8 cellular contexts compared by ENCODE assay signal in genomic region chr9:136545065-136545965, GRCh38. TPM values are rescaled to one million over a fixed set of nuclear protein-coding genes. Genes with fewer than 3 reads are reported as not detected.
DNase-seq lines count a peak whose midpoint lies in the region; ATAC-seq and TF ChIP-seq lines count a peak whose summit lies in the region.

No MANE protein-coding gene starts in this region.

- no peaks in the 10 kb centered on the region for H3K36me3 ChIP-seq in body of pancreas (replicated peaks in 1 of 2; ENCODE audit: insufficient read depth in 1 of 2, low read depth in 2 of 2)

- DNase-seq in T-helper 2 cell treated with Interferon-gamma antibody and Interleukin-4, amounts not matched to agents 5 μg/mL and 100 μg/mL, for 36 hours (ENCODE audit: low spot score) = peak; percentile 74
- peak in 2 of 4 donors; percentile 52 to 53 for DNase-seq in body of pancreas
- peak in 1 of 2 donors; percentile 92 for DNase-seq in lower leg skin (ENCODE audit: low spot score in 2 of 2)
- peak; percentile 47 for DNase-seq in stimulated activated naive B cell treated with anti-CD40 and anti-IgM and Interleukin-4, amounts not matched to agents 10 μg/mL and 1 μg/mL and 100 μg/mL, for 72 hours
- no peak for DNase-seq in NCI-H446 (lab: John Stamatoyannopoulos, UW)
- DNase-seq in NCI-H2081 treated with DMSO at 0.1 percent for 48 hours (lab: John Stamatoyannopoulos, UW) = no peak

- H3K9me3 Mint-ChIP-seq in T-helper 2 cell treated with Interferon-gamma antibody and Interleukin-4, amounts not matched to agents 5 μg/mL and 100 μg/mL, for 36 hours = no peaks in the 10 kb centered on the region
- no peaks in the 10 kb centered on the region for H3K9me3 Mint-ChIP-seq in stimulated activated naive B cell treated with anti-CD40 and anti-IgM and Interleukin-4, amounts not matched to agents 10 μg/mL and 1 μg/mL and 100 μg/mL, for 72 hours

- H3K27ac Mint-ChIP-seq in T-helper 2 cell treated with Interferon-gamma antibody and Interleukin-4, amounts not matched to agents 5 μg/mL and 100 μg/mL, for 36 hours = peak overlapping the region; percentile 79
- peak overlapping the region; percentile 88 for H3K27ac Mint-ChIP-seq in stimulated activated naive B cell treated with anti-CD40 and anti-IgM and Interleukin-4, amounts not matched to agents 10 μg/mL and 1 μg/mL and 100 μg/mL, for 72 hours

- peaks cover 77% of the 10 kb centered on the region for H3K4me1 ChIP-seq in body of pancreas

- H3K27me3 Mint-ChIP-seq in T-helper 2 cell treated with Interferon-gamma antibody and Interleukin-4, amounts not matched to agents 5 μg/mL and 100 μg/mL, for 36 hours (ENCODE audit: low read depth) = no peaks in the 10 kb centered on the region
- no peaks in the 10 kb centered on the region for H3K27me3 Mint-ChIP-seq in stimulated activated naive B cell treated with anti-CD40 and anti-IgM and Interleukin-4, amounts not matched to agents 10 μg/mL and 1 μg/mL and 100 μg/mL, for 72 hours

- peak overlapping the region; percentile 87 to 99 (median 92) for H3K27ac ChIP-seq in body of pancreas

- peaks cover 22% of the 10 kb centered on the region for H3K36me3 Mint-ChIP-seq in T-helper 2 cell treated with Interferon-gamma antibody and Interleukin-4, amounts not matched to agents 5 μg/mL and 100 μg/mL, for 36 hours (ENCODE audit: low read depth)
- H3K36me3 Mint-ChIP-seq in stimulated activated naive B cell treated with anti-CD40 and anti-IgM and Interleukin-4, amounts not matched to agents 10 μg/mL and 1 μg/mL and 100 μg/mL, for 72 hours = peaks cover 0 to 13% of the 10 kb centered on the region in 2 donors

- peak overlapping the region; percentile 88 to 90 for H3K4me3 ChIP-seq in body of pancreas
- H3K4me3 ChIP-seq in lower leg skin (ENCODE audit: low read depth, poor library complexity, severe bottlenecking) = peak overlapping the region; percentile 54

- TF ChIP-seq POLR2A in body of pancreas (IDR thresholded peaks at IDR 0.05) = no peak
- TF ChIP-seq POLR2A in lower leg skin (IDR thresholded peaks at IDR 0.05) = no peak

- intact Hi-C loops in body of pancreas (cut with DNase I) = no loop called here
- intact Hi-C loops in lower leg skin (cut with DNase I; ENCODE audit: low total_unique reads) = no loop called here

- H3K4me1 Mint-ChIP-seq in T-helper 2 cell treated with Interferon-gamma antibody and Interleukin-4, amounts not matched to agents 5 μg/mL and 100 μg/mL, for 36 hours (ENCODE audit: low read depth) = peaks cover 16% of the 10 kb centered on the region
- H3K4me1 Mint-ChIP-seq in stimulated activated naive B cell treated with anti-CD40 and anti-IgM and Interleukin-4, amounts not matched to agents 10 μg/mL and 1 μg/mL and 100 μg/mL, for 72 hours = peaks cover 32 to 54% of the 10 kb centered on the region in 2 donors

- peak overlapping the region; percentile 89 for H3K4me3 Mint-ChIP-seq in T-helper 2 cell treated with Interferon-gamma antibody and Interleukin-4, amounts not matched to agents 5 μg/mL and 100 μg/mL, for 36 hours
- peak overlapping the region; percentile 93 to 96 for H3K4me3 Mint-ChIP-seq in stimulated activated naive B cell treated with anti-CD40 and anti-IgM and Interleukin-4, amounts not matched to agents 10 μg/mL and 1 μg/mL and 100 μg/mL, for 72 hours

- ATAC-seq in GM18867 (IDR thresholded peaks at IDR 0.05; ENCODE audit: unreplicated experiment) (peak; percentile 19), HG03045 (IDR thresholded peaks at IDR 0.05; ENCODE audit: unreplicated experiment) (peak; percentile 27), body of pancreas (peak; percentile 2)
- ATAC-seq in stimulated activated naive B cell treated with anti-CD40 and anti-IgM and Interleukin-4, amounts not matched to agents 10 μg/mL and 1 μg/mL and 100 μg/mL, for 72 hours (replicated peaks) = peak; percentile 26 to 30

- H3K9me3 ChIP-seq in body of pancreas = no peaks in the 10 kb centered on the region

- no peaks in the 10 kb centered on the region for H3K27me3 ChIP-seq in body of pancreas

- TF ChIP-seq CTCF in body of pancreas (IDR thresholded peaks at IDR 0.05) (no peak), lower leg skin (IDR thresholded peaks at IDR 0.05) (no peak)

- WGBS in body of pancreas, 2 donors = 0 to 1% methylated on average over 3 to 56 of the region's 114 CpGs
- WGBS in lower leg skin, 2 donors = 0 to 1% methylated on average over 48 to 77 of the region's 114 CpGs

RNA-seq across cellular contexts. Expression of gene NOTCH1, which starts 0.5 kb away (rescaled TPM):
- 10 to 100 TPM; 29.6 to 65.3 TPM for total RNA-seq in body of pancreas
- total RNA-seq in lower leg skin = 10 to 100 TPM; 79.7 to 95.3 (median 82.8) TPM

Comparison
In these comparisons a context has a peak if more than half of its experiments do, and no peak if none do; other contexts are left out.
1. DNase-seq: peak in T-helper 2 cell treated with Interferon-gamma antibody and Interleukin-4, amounts not matched to agents 5 μg/mL and 100 μg/mL, for 36 hours (single experiment) and stimulated activated naive B cell treated with anti-CD40 and anti-IgM and Interleukin-4, amounts not matched to agents 10 μg/mL and 1 μg/mL and 100 μg/mL, for 72 hours (single experiment); none in NCI-H446 (0 of 2) and NCI-H2081 treated with DMSO at 0.1 percent for 48 hours (single experiment).
2. Peak in every context shown above with its lines, with median percentiles within 50 percentile points of each other: ATAC-seq.